8 cellular contexts compared by ENCODE assay signal in genomic region chr7:130486114-130486962, GRCh38. TPM values are rescaled to one million over a fixed set of nuclear protein-coding genes. Genes with fewer than 3 reads are reported as not detected.
DNase-seq lines count a peak whose midpoint lies in the region; ATAC-seq and TF ChIP-seq lines count a peak whose summit lies in the region.

No MANE protein-coding gene starts in this region.

- CTCF ChIA-PET in T-cell (lab: Charles Lee) = interaction anchor here in 1 of 2 donors (0.6 to 1.5 kb wide), 4 partner anchors 90 to 414 kb away, joined by 3 to 5 read pairs (median 4); no protein-coding TSS in a partner anchor

- no peaks in the 10 kb centered on the region for H3K36me3 Mint-ChIP-seq in T-cell

- no peaks in the 10 kb centered on the region for H3K36me3 ChIP-seq in ascending aorta

- no peaks in the 10 kb centered on the region for H3K9me3 ChIP-seq in ascending aorta

- DNase-seq in G401 (ENCODE audit: low spot score) = peak; percentile 73
- DNase-seq in HuH-7 (ENCODE audit: low spot score) = peak; percentile 85
- peak; percentile 15 to 64 (median 48) for DNase-seq in T-cell
- no peak for DNase-seq in ascending aorta (ENCODE audit: low spot score in 2 of 2)
- no peak for DNase-seq in UCSD-AML1 (lab: John Stamatoyannopoulos, UW; ENCODE audit: unreplicated experiment)
- DNase-seq in NCI-H226 = no peak

- ATAC-seq in T-cell (replicated peaks in 1 of 4) = peak; percentile 77 to 80 (median 80)

- H3K9me3 Mint-ChIP-seq in T-cell = no peaks in the 10 kb centered on the region

- peak overlapping the region; percentile 58 to 71 for H3K4me3 ChIP-seq in ascending aorta
- H3K4me3 ChIP-seq in iPS-11a (ENCODE audit: low read depth, low read length) = peak overlapping the region; percentile 65
- peak overlapping the region; percentile 8 to 49 (median 38) for H3K4me3 ChIP-seq in skin epidermis

- in situ Hi-C loops in G401 (cut with HindIII; ENCODE audit: low sequenced_read_pairs) = no loop called here

- POLR2A ChIA-PET in T-cell (lab: Charles Lee) = no interaction called here

- H3K27ac Mint-ChIP-seq in T-cell = no peak overlapping the region

- TF ChIP-seq CTCF in ascending aorta (IDR thresholded peaks at IDR 0.05) = peak; percentile 39 to 72 (median 53)

- H3K27ac ChIP-seq in ascending aorta (no peak overlapping the region), skin epidermis (peak overlapping the region in 7 of 21 experiments; percentile 1 to 57 (median 29))

- peaks cover 0 to 14% of the 10 kb centered on the region in 2 donors for H3K4me1 ChIP-seq in ascending aorta

- H3K27me3 ChIP-seq in ascending aorta = no peaks in the 10 kb centered on the region

- peaks cover 26 to 72% of the 10 kb centered on the region in 2 donors for H3K27me3 Mint-ChIP-seq in T-cell

- H3K4me3 Mint-ChIP-seq in T-cell = peak overlapping the region; percentile 85 to 90 (median 87)

- peaks cover 24 to 28% (median 24%) of the 10 kb centered on the region in 3 donors for H3K4me1 Mint-ChIP-seq in T-cell

- intact Hi-C loops in ascending aorta (cut with DNase I) = loop anchor here (5.0 kb wide), 2 partner anchors 44 to 209 kb away; partner anchors contain the start of gene CEP41

RNA-seq across cellular contexts. Expression of gene MEST, which starts 5.5 kb away (rescaled TPM):
- total RNA-seq in G401 (2014; rRNA removed; shearing (Covaris generic)) = 0.34 and 4.6 TPM in 2 replicates
- total RNA-seq in T-cell (1 to 10 TPM; 3.1 to 8.2 (median 5.6) TPM), ascending aorta (6.9 TPM)

RNA-seq across cellular contexts. Expression of gene CEP41, which starts 45.5 kb away (rescaled TPM):
- 0.80 TPM in 1 of 2 replicates, not detected in the other for total RNA-seq in G401 (2014; rRNA removed; shearing (Covaris generic))
- total RNA-seq in T-cell (10 to 100 TPM in 1 of 5 donors, 1 to 10 TPM in 4; 6.3 to 13.6 (median 9.2) TPM), ascending aorta (4.3 TPM)

Comparison
In these comparisons a context has a peak if more than half of its experiments do, and no peak if none do; other contexts are left out.
1. DNase-seq: peak in G401 (single experiment), HuH-7 (single experiment) and T-cell (34 of 34); none in ascending aorta (0 of 2), UCSD-AML1 (single experiment) and NCI-H226 (single experiment).
2. Peak in every context shown above with its lines, with median percentiles within 50 percentile points of each other: H3K4me3 ChIP-seq.